In genomic region chr14:21383848-21384493, GRCh38 we compare ENCODE assay signal across 8 cellular contexts. TPM values are rescaled to one million over a fixed set of nuclear protein-coding genes. Genes with fewer than 3 reads are reported as not detected.
DNase-seq lines count a peak whose midpoint lies in the region; ATAC-seq and TF ChIP-seq lines count a peak whose summit lies in the region.

Gene SUPT16H, minus strand, starts transcription at chr14:21384019. Its CDS starts 92 bp downstream, at chr14:21383927.

- no peaks in the 10 kb centered on the region for H3K9me2 ChIP-seq in SK-N-SH

- POLR2A ChIA-PET in SK-N-SH (lab: Yijun Ruan, JAX): interaction anchor here (0.9 to 1.2 kb wide), 3 partner anchors 10 to 127 kb away, joined by 3 to 6 read pairs (median 4); partner anchors contain the start of genes CHD8 and METTL3

- peak within 1 kb of the TSS; percentile 95 for H3K9ac ChIP-seq in SK-N-SH

- ATAC-seq in HG02571 (IDR thresholded peaks at IDR 0.05; ENCODE audit: unreplicated experiment): peak; percentile 88

- H3K9me3 ChIP-seq in SK-N-SH (no peaks in the 10 kb centered on the region), suprapubic skin (no peaks in the 10 kb centered on the region)

- WGBS in SK-N-SH (ENCODE audit: low lambda C conversion rate): under 1% methylated on average over 48 of the region's 54 CpGs
- under 1% methylated on average over 53 of the region's 54 CpGs for WGBS in suprapubic skin

- H3K4me1 ChIP-seq in SK-N-SH (ENCODE audit: control insufficient read depth in 1 of 2, insufficient read depth in 2 of 2, low read depth in 1 of 2, low read length in 1 of 2): peaks cover 18 to 19% of the 10 kb centered on the region in 2 experiments; a peak in 3 of 4 replicates
- peaks cover 22% of the 10 kb centered on the region for H3K4me1 ChIP-seq in suprapubic skin

- peak within 1 kb of the TSS; percentile 77 to 83 for H3K4me3 ChIP-seq in SK-N-SH (ENCODE audit: low read depth in 2 of 2, low read length in 1 of 2)
- peak within 1 kb of the TSS; percentile 67 for H3K4me3 ChIP-seq in suprapubic skin

- H2AFZ ChIP-seq in SK-N-SH (ENCODE audit: low read depth): peak within 1 kb of the TSS; percentile 65

- peak in 1 of 2 experiments; percentile 40; a peak in 1 of 4 replicates for TF ChIP-seq EP300 in SK-N-SH (IDR thresholded peaks at IDR 0.05; ENCODE audit: borderline replicate concordance in 1 of 2, low read depth in 1 of 2, low read length in 1 of 2)
- TF ChIP-seq EP300 in suprapubic skin (IDR thresholded peaks at IDR 0.05): no peak

- peak within 1 kb of the TSS; percentile 94 to 98 for H3K27ac ChIP-seq in SK-N-SH (ENCODE audit: low read depth in 2 of 2, low read length in 1 of 2)
- H3K27ac ChIP-seq in suprapubic skin: peak within 1 kb of the TSS; percentile 92

- CTCF ChIA-PET in SK-N-SH (lab: Yijun Ruan, JAX): interaction anchor here (1.2 kb wide), 1 partner anchor 20 kb away, joined by 3 read pairs; no protein-coding TSS in a partner anchor

- TF ChIP-seq CTCF in SK-N-SH (IDR thresholded peaks at IDR 0.05) (no peak), suprapubic skin (IDR thresholded peaks at IDR 0.05) (no peak)

- H3K27me3 ChIP-seq in SK-N-SH (ENCODE audit: insufficient read depth) (no peaks in the 10 kb centered on the region), suprapubic skin (no peaks in the 10 kb centered on the region)

- H3K36me3 ChIP-seq in SK-N-SH (replicated peaks in 1 of 2; ENCODE audit: control insufficient read depth in 1 of 2, insufficient read depth in 2 of 2, low read length in 1 of 2) (peaks cover 27 to 45% of the 10 kb centered on the region in 2 experiments), suprapubic skin (peaks cover 29% of the 10 kb centered on the region)

- H3K79me2 ChIP-seq in SK-N-SH (ENCODE audit: insufficient read depth): peaks cover 48% of the 10 kb centered on the region

- TF ChIP-seq RAD21 in SK-N-SH (IDR thresholded peaks at IDR 0.05; ENCODE audit: low read length): no peak

- DNase-seq in GM04504 (ENCODE audit: low read depth): peak; percentile 92
- peak; percentile 95 for DNase-seq in NCI-H1048 (lab: John Stamatoyannopoulos, UW)
- DNase-seq in SK-N-SH: peak; percentile 88
- peak; percentile 95 for DNase-seq in activated naive CD4-positive, alpha-beta T cell treated with anti-CD3 and anti-CD28 coated beads, Interleukin-2, amount 50 U/mL, for 16 hours
- peak; percentile 92 for DNase-seq in germinal center (ENCODE audit: low spot score)
- peak; percentile 35 to 97 (median 87) for DNase-seq in nucleus accumbens (lab: John Stamatoyannopoulos, UW)
- peak; percentile 98 for DNase-seq in suprapubic skin (ENCODE audit: low spot score in 2 of 2)

- TF ChIP-seq POLR2A in suprapubic skin (IDR thresholded peaks at IDR 0.05): peak in 1 of 2 donors; percentile 62

- H3F3A ChIP-seq in SK-N-SH (replicated peaks; ENCODE audit: insufficient read depth): peaks cover 40% of the 10 kb centered on the region

- peak within 1 kb of the TSS; percentile 88 for H3K4me2 ChIP-seq in SK-N-SH

- peaks cover 17% of the 10 kb centered on the region for H4K20me1 ChIP-seq in SK-N-SH (ENCODE audit: insufficient read depth)

TF ChIP-seq in SK-N-SH, 30 proteins besides CTCF, POLR2A, EP300 and RAD21 (continues in another document):
- TF ChIP-seq NFIC (IDR thresholded peaks at IDR 0.05; ENCODE audit: borderline replicate concordance) (no peak; the same call in 1 of the 2 replicates), SMC3 (IDR thresholded peaks at IDR 0.05; ENCODE audit: low read depth, low read length) (no peak), USF2 (IDR thresholded peaks at IDR 0.05; ENCODE audit: borderline replicate concordance, low read depth, low read length) (peak; percentile 81), TCF12 (IDR thresholded peaks at IDR 0.05) (peak; percentile 8; the same call in 1 of the 2 replicates), FOXM1 (IDR thresholded peaks at IDR 0.05; ENCODE audit: low read depth) (no peak), JUND (IDR thresholded peaks at IDR 0.05) (no peak; the same call in 1 of the 2 replicates), TEAD4 (IDR thresholded peaks at IDR 0.05; ENCODE audit: borderline replicate concordance, insufficient read depth) (0 out of 2 replicates have a peak, but pooled peaks have one; percentile 36), MEF2A (IDR thresholded peaks at IDR 0.05; ENCODE audit: borderline replicate concordance, low read depth) (no peak), ZBTB33 (IDR thresholded peaks at IDR 0.05; ENCODE audit: borderline replicate concordance, low read depth) (peak; percentile 88), YY1 (IDR thresholded peaks at IDR 0.05; ENCODE audit: low read depth) (no peak), GABPA (IDR thresholded peaks at IDR 0.05; ENCODE audit: low read depth) (peak; percentile 99), GATA2 (CRISPR knock-in tag; IDR thresholded peaks at IDR 0.05) (no peak), RCOR1 (IDR thresholded peaks at IDR 0.05; ENCODE audit: low read length) (peak; percentile 12; the same call in 1 of the 2 replicates), RFX5 (IDR thresholded peaks at IDR 0.05; ENCODE audit: low read length) (no peak), USF1 (IDR thresholded peaks at IDR 0.05; ENCODE audit: borderline replicate concordance, low read depth) (peak; percentile 97), POLR2AphosphoS5 (IDR thresholded peaks at IDR 0.05; ENCODE audit: low read depth, low read length) (peak; percentile 85), NRF1 (IDR thresholded peaks at IDR 0.05; ENCODE audit: low read depth, low read length) (peak; percentile 74), RXRA (IDR thresholded peaks at IDR 0.05; ENCODE audit: borderline replicate concordance, low read depth) (no peak), MAX (IDR thresholded peaks at IDR 0.05; ENCODE audit: low read depth) (peak; percentile 88), EZH2phosphoT487 (IDR thresholded peaks at IDR 0.05; ENCODE audit: borderline replicate concordance, low read depth) (no peak), SIN3A (IDR thresholded peaks at IDR 0.05; ENCODE audit: borderline replicate concordance, low read depth, low read length) (peak; percentile 45; the same call in 1 of the 2 replicates), MXI1 (IDR thresholded peaks at IDR 0.05; ENCODE audit: low read depth, low read length) (peak; percentile 83), PBX3 (IDR thresholded peaks at IDR 0.05) (no peak), TAF1 (IDR thresholded peaks at IDR 0.05; ENCODE audit: borderline replicate concordance, low read depth, low read length) (peak; percentile 71; the same call in 1 of the 2 replicates), ELF1 (IDR thresholded peaks at IDR 0.05) (peak; percentile 78), FOXJ3 (CRISPR knock-in tag; IDR thresholded peaks at IDR 0.05) (no peak; the same call in 1 of the 2 replicates)

RNA-seq across cellular contexts. Expression of gene SUPT16H, which starts in this region (rescaled TPM):
- 53.7 and 65.6 TPM in 2 replicates for polyA plus RNA-seq in SK-N-SH (2012; rRNA removed)
- 67.7 and 69.1 TPM in 2 replicates for polyA plus RNA-seq in SK-N-SH (2012; cell fraction: cytosol; rRNA removed)
- 38.6 and 69.1 TPM in 2 replicates for polyA plus RNA-seq in SK-N-SH (2012; cell fraction: nucleus; rRNA removed)
- total RNA-seq in suprapubic skin: 10 to 100 TPM; 41.9 to 64.5 (median 50.1) TPM

Comparison
In these comparisons a context has a peak if more than half of its experiments do, and no peak if none do; other contexts are left out.
1. Peak in every context shown above with its lines: DNase-seq, ATAC-seq, H3K4me3 ChIP-seq and H3K27ac ChIP-seq.